21 cellular contexts compared by ENCODE assay signal in genomic region chr12:90076851-90077319, GRCh38.
DNase-seq lines count a peak whose midpoint lies in the region; ATAC-seq and TF ChIP-seq lines count a peak whose summit lies in the region.
"Had no signal": no experiment of that assay in that cellular context is flagged by ENCODE, and none has a peak within 500 bp of the region (broad histone marks: within the 10 kb centered on the region; RNA-seq: fewer than 3 reads in every experiment).

No MANE protein-coding gene starts in this region.

- H3K9me3 ChIP-seq in CD4-positive, alpha-beta T cell (ENCODE audit: control insufficient read depth, low read length): no peaks in the 10 kb centered on the region
- H3K9me3 ChIP-seq in OCI-LY1 (ENCODE audit: low read length) (no peaks in the 10 kb centered on the region), PC-9 (ENCODE audit: insufficient read depth, low read depth) (no peaks in the 10 kb centered on the region)
- H3K9me3 ChIP-seq: MG63 had no signal

- H3K27me3 ChIP-seq in CD4-positive, alpha-beta T cell (ENCODE audit: control insufficient read depth, insufficient read depth, low read length): no peaks in the 10 kb centered on the region
- no peaks in the 10 kb centered on the region for H3K27me3 ChIP-seq in OCI-LY1 (ENCODE audit: insufficient read depth, low read length)
- H3K27me3 ChIP-seq in PC-9 (ENCODE audit: insufficient read depth, low read depth): no peaks in the 10 kb centered on the region
- H3K27me3 ChIP-seq: MG63, neural progenitor cell had no signal

- no peaks in the 10 kb centered on the region for H3K36me3 Mint-ChIP-seq in CD4-positive, alpha-beta T cell (ENCODE audit: low read depth)

- peak overlapping the region; percentile 34 for H3K4me3 Mint-ChIP-seq in CD4-positive, alpha-beta T cell
- H3K4me3 Mint-ChIP-seq: activated naive CD4-positive, alpha-beta T cell treated with anti-CD3 and anti-CD28 coated beads for 36 hours; B cell; H9; neural progenitor cell had no signal

- H3K79me2 ChIP-seq in OCI-LY1 (ENCODE audit: insufficient read depth, low read length) (no peaks in the 10 kb centered on the region), PC-9 (ENCODE audit: low read depth) (no peaks in the 10 kb centered on the region)

- peak in 2 of 3 experiments; percentile 30 to 50 for DNase-seq in NCI-H1417 (lab: John Stamatoyannopoulos, UW)
- DNase-seq in NCI-H1417 treated with DMSO at 0.1 percent for 48 hours (lab: John Stamatoyannopoulos, UW): no peak
- no peak for DNase-seq in CD4-positive, alpha-beta T cell
- peak; percentile 1 for DNase-seq in central memory CD4-positive, alpha-beta T cell
- DNase-seq in mesenteric fat pad (ENCODE audit: low spot score): no peak
- no peak for DNase-seq in GM19240 (ENCODE audit: insufficient read length, low spot score)
- DNase-seq in PC-9: no peak
- DNase-seq: activated CD8-positive, alpha-beta memory T cell treated with anti-CD3 and anti-CD28 coated beads, Interleukin-2, amount 50 U/mL, for 4 hours; activated naive CD4-positive, alpha-beta T cell treated with anti-CD3 and anti-CD28 coated beads for 36 hours; glutamatergic neuron; H9; MG63; NCI-H1930; NCI-H510A; PC-3; SIG-M5; stimulated activated CD4-positive, alpha-beta T cell treated with anti-CD3 and anti-CD28 coated beads, Interleukin-4, amount 100 ng/mL, for 1 hour had no signal

- H3F3A ChIP-seq in OCI-LY1 (ENCODE audit: insufficient read depth, low read length) (no peaks in the 10 kb centered on the region), PC-9 (ENCODE audit: insufficient read depth, low read depth) (no peaks in the 10 kb centered on the region)

- H3K4me3 ChIP-seq in OCI-LY1 (ENCODE audit: low read depth, low read length, poor library complexity, severe bottlenecking) (no peak overlapping the region), PC-9 (no peak overlapping the region)
- H3K4me3 ChIP-seq: MG63, neural progenitor cell, smooth muscle cell had no signal

- H3K4me2 ChIP-seq in OCI-LY1 (ENCODE audit: low read length) (peak overlapping the region; percentile 15; the same call in 1 of the 2 replicates), PC-9 (no peak overlapping the region)
- H3K4me2 ChIP-seq: neural progenitor cell, smooth muscle cell had no signal

- H3K36me3 ChIP-seq in OCI-LY1 (ENCODE audit: insufficient read depth, low read length) (no peaks in the 10 kb centered on the region), PC-9 (ENCODE audit: low read depth) (no peaks in the 10 kb centered on the region)
- H3K36me3 ChIP-seq: MG63, neural progenitor cell had no signal

- peak; percentile 68 for ATAC-seq in CD4-positive, alpha-beta T cell (ENCODE audit: poor library complexity)
- ATAC-seq: PC-3 had no signal

- H3K27me3 Mint-ChIP-seq in CD4-positive, alpha-beta T cell: no peaks in the 10 kb centered on the region
- H3K27me3 Mint-ChIP-seq: B cell had no signal

- H3K4me1 Mint-ChIP-seq in CD4-positive, alpha-beta T cell (ENCODE audit: low read depth): peaks cover 50% of the 10 kb centered on the region

- H3K4me1 ChIP-seq in OCI-LY1 (ENCODE audit: insufficient read depth, low read length, severe bottlenecking): peaks cover 35% of the 10 kb centered on the region
- H3K4me1 ChIP-seq in PC-9 (replicated peaks; ENCODE audit: insufficient read depth): no peaks in the 10 kb centered on the region

- TF ChIP-seq CTCF in CD4-positive, alpha-beta T cell (IDR thresholded peaks at IDR 0.05): no peak
- no peak for TF ChIP-seq CTCF in OCI-LY1 (IDR thresholded peaks at IDR 0.05; ENCODE audit: low read length)
- no peak for TF ChIP-seq CTCF in PC-9 (conservative IDR thresholded peaks at IDR 0.05)

- no peaks in the 10 kb centered on the region for H4K20me1 ChIP-seq in OCI-LY1 (ENCODE audit: insufficient read depth, low read length)
- no peaks in the 10 kb centered on the region for H4K20me1 ChIP-seq in PC-9 (ENCODE audit: insufficient read depth)

- POLR2A ChIA-PET in CD4-positive, alpha-beta T cell (lab: Charles Lee): interaction anchor here (1.0 to 3.1 kb wide), 7 partner anchors 18 to 416 kb away, joined by 3 to 12 read pairs (median 4); partner anchors contain the start of gene ATP2B1
- POLR2A ChIA-PET in PC-9 (lab: Charles Lee; ENCODE audit: unreplicated experiment): no interaction called here

- no peaks in the 10 kb centered on the region for H3K9me3 Mint-ChIP-seq in CD4-positive, alpha-beta T cell
- H3K9me3 Mint-ChIP-seq: activated naive CD4-positive, alpha-beta T cell treated with anti-CD3 and anti-CD28 coated beads for 36 hours; H9 had no signal

- H3K27ac Mint-ChIP-seq in CD4-positive, alpha-beta T cell: peak overlapping the region; percentile 63
- H3K27ac Mint-ChIP-seq: activated naive CD4-positive, alpha-beta T cell treated with anti-CD3 and anti-CD28 coated beads for 36 hours; B cell; H9; neural progenitor cell had no signal

- intact Hi-C loops in CD4-positive, alpha-beta T cell (cut with DNase I, micrococcal nuclease): no loop called here
- intact Hi-C loops in PC-9 (cut with micrococcal nuclease; ENCODE audit: unreplicated experiment): no loop called here

- H2AFZ ChIP-seq in OCI-LY1 (ENCODE audit: low read length) (no peak overlapping the region), PC-9 (no peak overlapping the region)
- H2AFZ ChIP-seq: neural progenitor cell had no signal

- no peak overlapping the region for H3K9ac ChIP-seq in OCI-LY1 (ENCODE audit: low read length)
- H3K9ac ChIP-seq: neural progenitor cell had no signal

- no TSS peak for BruUV-seq in PC-9 (replicated peaks; lab: Mats Ljungman, UMichigan)

- CTCF ChIA-PET in CD4-positive, alpha-beta T cell (lab: Charles Lee): interaction anchor here (1.2 to 1.7 kb wide), 2 partner anchors 9 to 534 kb away, joined by 3 to 5 read pairs; no protein-coding TSS in a partner anchor
- CTCF ChIA-PET in PC-9 (lab: Charles Lee): no interaction called here

- no peak overlapping the region for H3K27ac ChIP-seq in CD4-positive, alpha-beta T cell (ENCODE audit: low read depth, low read length)
- peak overlapping the region; percentile 83 for H3K27ac ChIP-seq in OCI-LY1 (ENCODE audit: low read depth, low read length, poor library complexity, severe bottlenecking)
- no peak overlapping the region for H3K27ac ChIP-seq in PC-9
- H3K27ac ChIP-seq: neural progenitor cell had no signal

- no peaks in the 10 kb centered on the region for H3K9me2 ChIP-seq in OCI-LY1 (ENCODE audit: low read depth, low read length)
- no peaks in the 10 kb centered on the region for H3K9me2 ChIP-seq in PC-9 (ENCODE audit: insufficient read depth)

Comparison
In these comparisons a context has a peak if more than half of its experiments do, and no peak if none do; other contexts are left out.
1. DNase-seq: peak in NCI-H1417 (2 of 3) and central memory CD4-positive, alpha-beta T cell (single experiment); none in NCI-H1417 treated with DMSO at 0.1 percent for 48 hours (single experiment), CD4-positive, alpha-beta T cell (0 of 10), mesenteric fat pad (single experiment), GM19240 (single experiment) and PC-9 (0 of 2).